In the genomic region with DNA sequence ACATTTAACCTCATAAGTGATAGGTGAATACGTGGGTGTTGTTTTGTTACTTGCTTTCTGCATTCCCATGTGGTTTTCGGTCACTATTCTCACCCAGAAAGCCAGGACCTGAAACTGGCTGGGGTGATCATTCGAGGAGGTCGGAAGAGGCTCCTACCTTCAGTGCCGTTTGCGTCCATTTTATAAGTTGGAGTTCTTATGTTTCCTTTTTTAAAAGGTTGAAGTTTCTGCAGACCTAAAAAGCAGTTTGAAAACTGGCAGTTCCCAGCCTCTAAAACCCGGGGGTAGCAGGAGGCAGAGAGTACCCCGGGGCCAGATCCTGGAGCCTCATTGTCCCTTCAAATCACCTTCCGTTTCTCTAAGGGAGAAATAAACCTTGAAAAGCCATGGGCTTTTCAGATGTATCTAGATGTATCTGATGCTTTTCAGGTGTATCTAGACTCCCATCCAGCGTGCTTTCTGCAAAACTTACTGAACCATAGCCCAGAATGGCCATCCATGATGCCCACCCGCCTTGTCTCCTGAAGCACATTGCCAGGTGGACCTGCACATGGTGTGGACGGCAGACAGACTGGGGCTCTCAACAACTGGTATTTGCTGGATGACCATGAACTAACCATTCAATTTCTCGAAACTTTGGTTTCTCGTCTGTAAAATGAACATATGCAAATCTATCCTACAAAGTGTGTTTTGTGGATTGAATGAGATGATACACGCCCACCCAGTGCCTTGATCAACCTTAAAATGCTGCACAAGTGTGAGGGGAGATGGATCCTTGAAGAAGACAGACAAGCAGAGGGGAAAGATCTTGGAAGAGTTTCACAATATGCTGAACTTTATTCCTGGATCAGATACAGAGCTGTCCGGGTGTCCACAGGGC, we compare ENCODE assay signal across 1 cellular context.
TF ChIP-seq lines count a peak whose summit lies in the region.

No MANE protein-coding gene starts in this region.

TF ChIP-seq in K562, 482 proteins besides CTCF, POLR2A, EP300 and RAD21:
- TF ChIP-seq PHB (CRISPR knock-in tag; IDR thresholded peaks at IDR 0.05) (no peak), HNRNPLL (IDR thresholded peaks at IDR 0.05; ENCODE audit: low read depth, low read length, poor library complexity, severe bottlenecking) (no peak), ZNF124 (CRISPR knock-in tag; IDR thresholded peaks at IDR 0.05) (no peak), KLF6 (CRISPR knock-in tag; IDR thresholded peaks at IDR 0.05; ENCODE audit: borderline replicate concordance) (no peak), ZNF184 (CRISPR knock-in tag; IDR thresholded peaks at IDR 0.05) (no peak), ZNF384 (IDR thresholded peaks at IDR 0.05; ENCODE audit: low read depth, low read length) (no peak), CBX2 (IDR thresholded peaks at IDR 0.05; ENCODE audit: insufficient read depth, low read length, poor library complexity, severe bottlenecking) (peak; percentile 72), FOXJ2 (tag; IDR thresholded peaks at IDR 0.05) (no peak), CBX8 (IDR thresholded peaks at IDR 0.05; ENCODE audit: borderline replicate concordance, extremely low read depth, low read depth, low read length, poor library complexity, severe bottlenecking) (peak; percentile 67)
- TF ChIP-seq, protein P1, sequence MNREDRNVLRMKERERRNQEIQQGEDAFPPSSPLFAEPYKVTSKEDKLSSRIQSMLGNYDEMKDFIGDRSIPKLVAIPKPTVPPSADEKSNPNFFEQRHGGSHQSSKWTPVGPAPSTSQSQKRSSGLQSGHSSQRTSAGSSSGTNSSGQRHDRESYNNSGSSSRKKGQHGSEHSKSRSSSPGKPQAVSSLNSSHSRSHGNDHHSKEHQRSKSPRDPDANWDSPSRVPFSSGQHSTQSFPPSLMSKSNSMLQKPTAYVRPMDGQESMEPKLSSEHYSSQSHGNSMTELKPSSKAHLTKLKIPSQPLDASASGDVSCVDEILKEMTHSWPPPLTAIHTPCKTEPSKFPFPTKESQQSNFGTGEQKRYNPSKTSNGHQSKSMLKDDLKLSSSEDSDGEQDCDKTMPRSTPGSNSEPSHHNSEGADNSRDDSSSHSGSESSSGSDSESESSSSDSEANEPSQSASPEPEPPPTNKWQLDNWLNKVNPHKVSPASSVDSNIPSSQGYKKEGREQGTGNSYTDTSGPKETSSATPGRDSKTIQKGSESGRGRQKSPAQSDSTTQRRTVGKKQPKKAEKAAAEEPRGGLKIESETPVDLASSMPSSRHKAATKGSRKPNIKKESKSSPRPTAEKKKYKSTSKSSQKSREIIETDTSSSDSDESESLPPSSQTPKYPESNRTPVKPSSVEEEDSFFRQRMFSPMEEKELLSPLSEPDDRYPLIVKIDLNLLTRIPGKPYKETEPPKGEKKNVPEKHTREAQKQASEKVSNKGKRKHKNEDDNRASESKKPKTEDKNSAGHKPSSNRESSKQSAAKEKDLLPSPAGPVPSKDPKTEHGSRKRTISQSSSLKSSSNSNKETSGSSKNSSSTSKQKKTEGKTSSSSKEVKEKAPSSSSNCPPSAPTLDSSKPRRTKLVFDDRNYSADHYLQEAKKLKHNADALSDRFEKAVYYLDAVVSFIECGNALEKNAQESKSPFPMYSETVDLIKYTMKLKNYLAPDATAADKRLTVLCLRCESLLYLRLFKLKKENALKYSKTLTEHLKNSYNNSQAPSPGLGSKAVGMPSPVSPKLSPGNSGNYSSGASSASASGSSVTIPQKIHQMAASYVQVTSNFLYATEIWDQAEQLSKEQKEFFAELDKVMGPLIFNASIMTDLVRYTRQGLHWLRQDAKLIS (CRISPR knock-in tag; IDR thresholded peaks at IDR 0.05), result no peak
- TF ChIP-seq, protein P2, sequence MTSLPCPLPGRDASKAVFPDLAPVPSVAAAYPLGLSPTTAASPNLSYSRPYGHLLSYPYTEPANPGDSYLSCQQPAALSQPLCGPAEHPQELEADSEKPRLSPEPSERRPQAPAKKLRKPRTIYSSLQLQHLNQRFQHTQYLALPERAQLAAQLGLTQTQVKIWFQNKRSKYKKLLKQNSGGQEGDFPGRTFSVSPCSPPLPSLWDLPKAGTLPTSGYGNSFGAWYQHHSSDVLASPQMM (CRISPR knock-in tag; IDR thresholded peaks at IDR 0.05), result no peak
- TF ChIP-seq, protein P3, sequence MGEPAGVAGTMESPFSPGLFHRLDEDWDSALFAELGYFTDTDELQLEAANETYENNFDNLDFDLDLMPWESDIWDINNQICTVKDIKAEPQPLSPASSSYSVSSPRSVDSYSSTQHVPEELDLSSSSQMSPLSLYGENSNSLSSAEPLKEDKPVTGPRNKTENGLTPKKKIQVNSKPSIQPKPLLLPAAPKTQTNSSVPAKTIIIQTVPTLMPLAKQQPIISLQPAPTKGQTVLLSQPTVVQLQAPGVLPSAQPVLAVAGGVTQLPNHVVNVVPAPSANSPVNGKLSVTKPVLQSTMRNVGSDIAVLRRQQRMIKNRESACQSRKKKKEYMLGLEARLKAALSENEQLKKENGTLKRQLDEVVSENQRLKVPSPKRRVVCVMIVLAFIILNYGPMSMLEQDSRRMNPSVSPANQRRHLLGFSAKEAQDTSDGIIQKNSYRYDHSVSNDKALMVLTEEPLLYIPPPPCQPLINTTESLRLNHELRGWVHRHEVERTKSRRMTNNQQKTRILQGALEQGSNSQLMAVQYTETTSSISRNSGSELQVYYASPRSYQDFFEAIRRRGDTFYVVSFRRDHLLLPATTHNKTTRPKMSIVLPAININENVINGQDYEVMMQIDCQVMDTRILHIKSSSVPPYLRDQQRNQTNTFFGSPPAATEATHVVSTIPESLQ (CRISPR knock-in tag; IDR thresholded peaks at IDR 0.05), result no peak
